ENCODE assay signal across 18 cellular contexts in the genomic region with DNA sequence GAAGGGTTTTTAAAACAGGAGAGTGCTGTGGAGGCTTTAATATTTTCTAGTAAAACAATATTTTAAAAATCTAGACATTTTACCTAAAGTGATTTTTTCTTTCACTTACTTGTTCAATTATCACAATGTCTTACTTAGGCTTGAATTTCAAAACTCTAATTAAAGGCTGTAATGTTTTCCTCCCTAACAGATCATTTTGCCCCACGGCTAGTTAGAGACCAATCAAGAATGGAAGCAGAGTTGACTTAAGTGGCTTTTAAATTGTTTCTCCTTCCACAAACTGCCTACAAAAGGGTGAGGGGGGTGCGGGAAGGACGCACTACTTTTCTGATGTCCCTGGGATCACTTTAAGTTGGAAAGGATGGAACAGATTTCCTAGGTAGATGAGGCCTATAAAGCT.
"Had no signal": no experiment of that assay in that cellular context is flagged by ENCODE, and none has a peak within 500 bp of the region (broad histone marks: within the 10 kb centered on the region; RNA-seq: fewer than 3 reads in every experiment).

No MANE protein-coding gene starts in this region.

- H3K27me3 Mint-ChIP-seq: T-helper 17 cell had no signal

- DNase-seq: IMR-90, Karpas-422, KG1, MM.1S, NCI-H1092 treated with DMSO at 0.1 percent for 48 hours, NCI-H1436, NCI-H2029, NCI-H2081 treated with DMSO at 0.1 percent for 48 hours, NCI-H2171, NCI-H226, NCI-H446, NCI-H510A, NCI-H524 treated with DMSO at 0.1 percent for 48 hours, NCI-H748 treated with DMSO at 0.1 percent for 48 hours, SHP77, T-helper 1 cell, T-helper 17 cell had no signal

- H3K4me3 Mint-ChIP-seq: T-helper 17 cell had no signal

- H3K27ac Mint-ChIP-seq: T-helper 17 cell had no signal

- H3K27ac ChIP-seq: RWPE1 had no signal
